ENCODE assay signal across 10 cellular contexts in the genomic region with DNA sequence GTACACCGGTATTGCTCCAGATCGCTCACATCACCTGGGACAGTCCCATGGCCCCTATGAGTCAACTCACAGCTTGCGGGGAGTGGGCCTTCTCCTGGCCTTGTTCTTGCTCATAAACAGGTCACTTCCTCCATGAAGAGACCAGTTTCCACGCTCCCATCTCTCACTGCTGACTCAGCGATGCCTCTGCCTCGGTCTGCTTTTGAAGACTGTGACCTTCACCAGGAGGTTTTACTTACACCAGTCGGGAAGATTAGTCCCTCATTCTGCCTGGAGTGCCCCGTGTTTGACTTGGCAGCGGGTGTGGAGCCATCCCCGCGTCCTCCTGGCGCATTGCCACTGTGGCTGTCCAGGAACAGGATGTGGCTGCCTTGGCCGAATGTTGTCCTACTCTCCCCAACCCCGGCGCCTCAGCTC.
DNase-seq lines count a peak whose midpoint lies in the region; ATAC-seq, FAIRE-seq and TF ChIP-seq lines count a peak whose summit lies in the region.
"Had no signal": no experiment of that assay in that cellular context is flagged by ENCODE, and none has a peak within 500 bp of the region (broad histone marks: within the 10 kb centered on the region; RNA-seq: fewer than 3 reads in every experiment).

No MANE protein-coding gene starts in this region.

- TF ChIP-seq CTCF in GM13976 (IDR thresholded peaks at IDR 0.05; ENCODE audit: borderline replicate concordance, control extremely low read depth, extremely low read depth, insufficient read depth, missing control alignments) (no peak), choroid plexus epithelial cell (conservative IDR thresholded peaks at IDR 0.05; ENCODE audit: low read depth, low read length) (no peak)

- in situ Hi-C loops in GM13976 (cut with MboI; ENCODE audit: low sequenced_read_pairs, unreplicated experiment): loop anchor here (25.0 kb wide), 1 partner anchor 1083 kb away; no protein-coding TSS in a partner anchor

- peak overlapping the region; percentile 24 for H3K4me3 ChIP-seq in choroid plexus epithelial cell (ENCODE audit: low read depth, low read length)
- H3K4me3 ChIP-seq: HAP-1, tibial artery had no signal

- peak; percentile 89 for FAIRE-seq in HTR-8/SVneo (lab: Jason Lieb, UNC)

- no peak for ATAC-seq in GM21576 (IDR thresholded peaks at IDR 0.05; ENCODE audit: unreplicated experiment)

- DNase-seq in GM13976 (ENCODE audit: low spot score) (peak; percentile 38), HTR-8/SVneo (ENCODE audit: insufficient read length, low spot score) (peak; percentile 69), choroid plexus epithelial cell (ENCODE audit: low read depth) (peak; percentile 94), cortex of kidney (lab: John Stamatoyannopoulos, UW) (no peak), HT-29 (ENCODE audit: low spot score) (no peak)
- peak; percentile 77 for DNase-seq in stimulated activated CD4-positive, alpha-beta T cell treated with anti-CD3 and anti-CD28 coated beads, Interleukin-15, amount 100 ng/mL, for 24 hours
- DNase-seq in effector CD8-positive, alpha-beta T cell (lab: John Stamatoyannopoulos, UW): no peak

Comparison
In these comparisons a context has a peak if more than half of its experiments do, and no peak if none do; other contexts are left out.
1. DNase-seq: peak in GM13976 (single experiment), HTR-8/SVneo (single experiment), choroid plexus epithelial cell (single experiment) and stimulated activated CD4-positive, alpha-beta T cell treated with anti-CD3 and anti-CD28 coated beads, Interleukin-15, amount 100 ng/mL, for 24 hours (single experiment); none in effector CD8-positive, alpha-beta T cell (single experiment), cortex of kidney (single experiment) and HT-29 (single experiment).